ENCODE assay signal across 9 cellular contexts in genomic region chr15:51801391-51801835, GRCh38. TPM values are rescaled to one million over a fixed set of nuclear protein-coding genes. Genes with fewer than 3 reads are reported as not detected.
DNase-seq lines count a peak whose midpoint lies in the region; ATAC-seq lines count a peak whose summit lies in the region.
"Had no signal": no experiment of that assay in that cellular context is flagged by ENCODE, and none has a peak within 500 bp of the region (broad histone marks: within the 10 kb centered on the region; RNA-seq: fewer than 3 reads in every experiment).

No MANE protein-coding gene starts in this region.

- peak; percentile 11 for DNase-seq in stimulated activated naive CD8-positive, alpha-beta T cell treated with anti-CD3 and anti-CD28 coated beads, Interleukin-15, Interleukin-2, amounts not matched to agents 100 U/mL and 50 U/mL, for 24 hours
- DNase-seq in stimulated activated naive CD8-positive, alpha-beta T cell treated with anti-CD3 and anti-CD28 coated beads, Interleukin-15, amount 100 ng/mL, for 72 hours: no peak
- DNase-seq in SJCRH30: peak; percentile 27 to 42
- DNase-seq in right cardiac atrium: peak; percentile 33 to 74 (median 74)
- no peak for DNase-seq in dedifferentiated amniotic fluid mesenchymal stem cell (ENCODE audit: extremely low spot score)
- no peak for DNase-seq in T-cell
- no peak for DNase-seq in COR-L47 (lab: John Stamatoyannopoulos, UW)

- H3K9me3 Mint-ChIP-seq in stimulated activated naive CD8-positive, alpha-beta T cell treated with anti-CD3 and anti-CD28 coated beads, Interleukin-15, amount 100 ng/mL, for 72 hours: no peaks in the 10 kb centered on the region
- H3K9me3 Mint-ChIP-seq in T-cell: no peaks in the 10 kb centered on the region
- H3K9me3 Mint-ChIP-seq: T-helper 1 cell treated with Interleukin-12 subunit alpha and Interleukin-12 subunit beta and Interleukin-4 antibody, amounts not matched to agents 30 μg/mL and 1 μg/mL, for 36 hours had no signal

- intact Hi-C loops in right cardiac atrium (cut with DNase I): no loop called here

- H3K9me3 ChIP-seq in SJCRH30 (replicated peaks): no peaks in the 10 kb centered on the region
- H3K9me3 ChIP-seq in right cardiac atrium (ENCODE audit: control insufficient read depth, low read length): no peaks in the 10 kb centered on the region

- H3K27me3 Mint-ChIP-seq in stimulated activated naive CD8-positive, alpha-beta T cell treated with anti-CD3 and anti-CD28 coated beads, Interleukin-15, amount 100 ng/mL, for 72 hours: no peaks in the 10 kb centered on the region
- no peaks in the 10 kb centered on the region for H3K27me3 Mint-ChIP-seq in T-cell

- CTCF ChIA-PET in T-cell (lab: Charles Lee): no interaction called here

- H3K36me3 Mint-ChIP-seq in T-cell: peaks cover 43% of the 10 kb centered on the region

- H3K27ac Mint-ChIP-seq in stimulated activated naive CD8-positive, alpha-beta T cell treated with anti-CD3 and anti-CD28 coated beads, Interleukin-15, amount 100 ng/mL, for 72 hours: no peak overlapping the region
- H3K27ac Mint-ChIP-seq in T-cell: no peak overlapping the region
- H3K27ac Mint-ChIP-seq: T-helper 1 cell treated with Interleukin-12 subunit alpha and Interleukin-12 subunit beta and Interleukin-4 antibody, amounts not matched to agents 30 μg/mL and 1 μg/mL, for 36 hours had no signal

- WGBS in right cardiac atrium: 48% methylated on average over 3 of the region's 3 CpGs

- no peak overlapping the region for H3K27ac ChIP-seq in SJCRH30
- no peak overlapping the region for H3K27ac ChIP-seq in right cardiac atrium (ENCODE audit: low read length)

- POLR2A ChIA-PET in T-cell (lab: Charles Lee): no interaction called here

- H3K27me3 ChIP-seq in SJCRH30 (no peaks in the 10 kb centered on the region), right cardiac atrium (ENCODE audit: control insufficient read depth, insufficient read depth) (no peaks in the 10 kb centered on the region)

- no peaks in the 10 kb centered on the region for H3K4me1 Mint-ChIP-seq in stimulated activated naive CD8-positive, alpha-beta T cell treated with anti-CD3 and anti-CD28 coated beads, Interleukin-15, amount 100 ng/mL, for 72 hours
- H3K4me1 Mint-ChIP-seq in T-cell: no peaks in the 10 kb centered on the region

- H3K4me1 ChIP-seq in SJCRH30 (no peaks in the 10 kb centered on the region), right cardiac atrium (ENCODE audit: control insufficient read depth, insufficient read depth, low read length) (no peaks in the 10 kb centered on the region)

- no peak for ATAC-seq in stimulated activated naive CD8-positive, alpha-beta T cell treated with anti-CD3 and anti-CD28 coated beads, Interleukin-15, Interleukin-2, amounts not matched to agents 100 U/mL and 50 U/mL, for 24 hours
- ATAC-seq in stimulated activated naive CD8-positive, alpha-beta T cell treated with anti-CD3 and anti-CD28 coated beads, Interleukin-15, amount 100 ng/mL, for 72 hours: no peak
- ATAC-seq in right cardiac atrium (peak; percentile 66 to 79), GM21360 (IDR thresholded peaks at IDR 0.05; ENCODE audit: unreplicated experiment) (no peak), T-cell (replicated peaks in 1 of 4) (no peak)

- H3K4me3 ChIP-seq in SJCRH30 (no peak overlapping the region), right cardiac atrium (ENCODE audit: low read length) (no peak overlapping the region)

- no peaks in the 10 kb centered on the region for H3K36me3 ChIP-seq in SJCRH30

- H3K4me3 Mint-ChIP-seq in stimulated activated naive CD8-positive, alpha-beta T cell treated with anti-CD3 and anti-CD28 coated beads, Interleukin-15, amount 100 ng/mL, for 72 hours: no peak overlapping the region
- no peak overlapping the region for H3K4me3 Mint-ChIP-seq in T-cell
- H3K4me3 Mint-ChIP-seq: T-helper 1 cell treated with Interleukin-12 subunit alpha and Interleukin-12 subunit beta and Interleukin-4 antibody, amounts not matched to agents 30 μg/mL and 1 μg/mL, for 36 hours had no signal

RNA-seq across cellular contexts. Expression of gene TMOD3, which starts 28.0 kb away (rescaled TPM):
- total RNA-seq in SJCRH30 (2014; rRNA removed; shearing (Covaris generic)): 31.2 and 33.1 TPM in 2 replicates
- total RNA-seq in right cardiac atrium: 10 to 100 TPM; 23.1 to 29.8 (median 25.5) TPM
- 31.4 TPM for polyA plus RNA-seq in right cardiac atrium
- 10 to 100 TPM; 47.2 to 55.8 (median 53.4) TPM for total RNA-seq in T-cell

RNA-seq across cellular contexts. Expression of gene TMOD2, which starts 50.0 kb away (rescaled TPM):
- 3.1 and 3.2 TPM in 2 replicates for total RNA-seq in SJCRH30 (2014; rRNA removed; shearing (Covaris generic))
- 10 to 100 TPM in 3 of 4 donors, 1 to 10 TPM in 1; 9.4 to 17.8 (median 14.0) TPM for total RNA-seq in right cardiac atrium
- polyA plus RNA-seq in right cardiac atrium: 3.6 TPM
- total RNA-seq in T-cell: 10 to 100 TPM; 10.9 to 17.2 (median 16.8) TPM

Comparison
In these comparisons a context has a peak if more than half of its experiments do, and no peak if none do; other contexts are left out.
1. DNase-seq: peak in stimulated activated naive CD8-positive, alpha-beta T cell treated with anti-CD3 and anti-CD28 coated beads, Interleukin-15, Interleukin-2, amounts not matched to agents 100 U/mL and 50 U/mL, for 24 hours (single experiment), SJCRH30 (2 of 2) and right cardiac atrium (3 of 3); none in stimulated activated naive CD8-positive, alpha-beta T cell treated with anti-CD3 and anti-CD28 coated beads, Interleukin-15, amount 100 ng/mL, for 72 hours (0 of 2), dedifferentiated amniotic fluid mesenchymal stem cell (single experiment), T-cell (0 of 34) and COR-L47 (single experiment).
2. ATAC-seq: peak in right cardiac atrium (2 of 2); none in stimulated activated naive CD8-positive, alpha-beta T cell treated with anti-CD3 and anti-CD28 coated beads, Interleukin-15, Interleukin-2, amounts not matched to agents 100 U/mL and 50 U/mL, for 24 hours (single experiment), stimulated activated naive CD8-positive, alpha-beta T cell treated with anti-CD3 and anti-CD28 coated beads, Interleukin-15, amount 100 ng/mL, for 72 hours (single experiment), GM21360 (single experiment) and T-cell (0 of 4).